ENCODE assay signal across 12 cellular contexts in the genomic region with DNA sequence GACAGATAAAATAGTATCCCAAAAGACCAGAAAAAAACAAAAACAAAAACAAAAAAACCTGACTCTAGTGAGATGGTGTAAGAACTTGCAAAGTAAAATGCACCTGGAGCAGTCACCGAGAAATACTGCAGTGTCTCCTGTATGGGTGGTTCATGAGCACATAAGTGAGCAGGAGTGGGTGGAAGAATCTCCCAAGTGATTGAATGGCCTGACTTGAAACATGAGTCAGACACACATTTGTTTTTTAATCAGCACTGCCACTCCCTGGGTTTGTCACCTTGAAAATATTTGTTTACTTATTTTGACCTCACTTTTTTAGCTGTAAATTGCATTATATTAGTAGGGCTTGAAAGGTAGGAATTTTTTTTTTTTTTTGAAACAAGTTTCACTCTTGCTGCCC. TPM values are rescaled to one million over a fixed set of nuclear protein-coding genes. Genes with fewer than 3 reads are reported as not detected.
DNase-seq lines count a peak whose midpoint lies in the region; ATAC-seq and TF ChIP-seq lines count a peak whose summit lies in the region.
"Had no signal": no experiment of that assay in that cellular context is flagged by ENCODE, and none has a peak within 500 bp of the region (broad histone marks: within the 10 kb centered on the region; RNA-seq: fewer than 3 reads in every experiment).

No MANE protein-coding gene starts in this region.

- TF ChIP-seq CTCF in suprapubic skin (IDR thresholded peaks at IDR 0.05), result no peak

- H3K27me3 ChIP-seq in suprapubic skin (no peaks in the 10 kb centered on the region), H7 (ENCODE audit: control insufficient read depth, insufficient read depth, low read length) (no peaks in the 10 kb centered on the region), right cardiac atrium (ENCODE audit: control insufficient read depth, insufficient read depth) (no peaks in the 10 kb centered on the region)

- H3K9me3 ChIP-seq in suprapubic skin, result peaks cover 3% of the 10 kb centered on the region
- H3K9me3 ChIP-seq in right cardiac atrium (ENCODE audit: control insufficient read depth, low read length), result no peaks in the 10 kb centered on the region

- peaks cover 60% of the 10 kb centered on the region for H3K4me1 Mint-ChIP-seq in activated naive CD4-positive, alpha-beta T cell treated with anti-CD3 and anti-CD28 coated beads, Interleukin-2, amount 50 U/mL, for 24 hours
- H3K4me1 Mint-ChIP-seq in activated T-helper 2 cell treated with anti-CD3 and anti-CD28 coated beads, Interferon-gamma antibody, Interleukin-2, Interleukin-4, amounts not matched to agents 10 μg/mL and 5 μg/mL and 100 μg/mL, durations not matched to agents 14 hours and 24 hours and 36 hours (ENCODE audit: low read depth), result peaks cover 13% of the 10 kb centered on the region

- TF ChIP-seq POLR2A in suprapubic skin (IDR thresholded peaks at IDR 0.05), result no peak

- intact Hi-C loops in activated T-helper 2 cell treated with anti-CD3 and anti-CD28 coated beads, Interferon-gamma antibody, Interleukin-2, Interleukin-4, amounts not matched to agents 10 μg/mL and 5 μg/mL and 100 μg/mL, durations not matched to agents 14 hours and 24 hours and 36 hours (cut with micrococcal nuclease), result loop anchor here (2.0 to 10.0 kb wide), 3 partner anchors 61 to 219 kb away; a partner anchor contains a TSS
- intact Hi-C loops in right cardiac atrium (cut with DNase I), result no loop called here

- H3K36me3 ChIP-seq in suprapubic skin (peaks cover 31% of the 10 kb centered on the region), H7 (replicated peaks; ENCODE audit: control insufficient read depth, insufficient read depth, low read length) (peaks cover 14% of the 10 kb centered on the region)

- H3K4me1 ChIP-seq in suprapubic skin, result peaks cover 24% of the 10 kb centered on the region
- no peaks in the 10 kb centered on the region for H3K4me1 ChIP-seq in right cardiac atrium (ENCODE audit: control insufficient read depth, insufficient read depth, low read length)

- peaks cover 30% of the 10 kb centered on the region for H3K36me3 Mint-ChIP-seq in activated naive CD4-positive, alpha-beta T cell treated with anti-CD3 and anti-CD28 coated beads, Interleukin-2, amount 50 U/mL, for 24 hours
- peaks cover 21 to 72% of the 10 kb centered on the region in 2 donors for H3K36me3 Mint-ChIP-seq in activated naive CD4-positive, alpha-beta T cell treated with anti-CD3 and anti-CD28 coated beads, Interleukin-2, amount 50 U/mL, for 72 hours
- H3K36me3 Mint-ChIP-seq in activated T-helper 2 cell treated with anti-CD3 and anti-CD28 coated beads, Interferon-gamma antibody, Interleukin-2, Interleukin-4, amounts not matched to agents 10 μg/mL and 5 μg/mL and 100 μg/mL, durations not matched to agents 14 hours and 24 hours and 36 hours (ENCODE audit: low read depth), result peaks cover 71% of the 10 kb centered on the region

- H3K27ac Mint-ChIP-seq in activated naive CD4-positive, alpha-beta T cell treated with anti-CD3 and anti-CD28 coated beads, Interleukin-2, amount 50 U/mL, for 24 hours, result peak overlapping the region; percentile 59
- no peak overlapping the region for H3K27ac Mint-ChIP-seq in activated naive CD4-positive, alpha-beta T cell treated with anti-CD3 and anti-CD28 coated beads, Interleukin-2, amount 50 U/mL, for 72 hours
- no peak overlapping the region for H3K27ac Mint-ChIP-seq in activated T-helper 2 cell treated with anti-CD3 and anti-CD28 coated beads, Interferon-gamma antibody, Interleukin-2, Interleukin-4, amounts not matched to agents 10 μg/mL and 5 μg/mL and 100 μg/mL, durations not matched to agents 14 hours and 24 hours and 36 hours

- ATAC-seq in activated naive CD4-positive, alpha-beta T cell treated with anti-CD3 and anti-CD28 coated beads, Interleukin-2, amount 50 U/mL, for 72 hours, result no peak
- ATAC-seq in right cardiac atrium, result no peak

- DNase-seq in activated naive CD4-positive, alpha-beta T cell treated with anti-CD3 and anti-CD28 coated beads, Interleukin-2, amount 50 U/mL, for 72 hours (ENCODE audit: low spot score in 2 of 2), result no peak
- DNase-seq in activated T-helper 2 cell treated with anti-CD3 and anti-CD28 coated beads, Interferon-gamma antibody, Interleukin-2, Interleukin-4, amounts not matched to agents 10 μg/mL and 5 μg/mL and 100 μg/mL, durations not matched to agents 14 hours and 24 hours and 36 hours (ENCODE audit: low spot score), result no peak
- peak; percentile 39 for DNase-seq in iris pigment epithelial cell (ENCODE audit: low read depth)
- DNase-seq in suprapubic skin (ENCODE audit: low spot score in 2 of 2), result no peak
- no peak for DNase-seq in H7
- DNase-seq in right cardiac atrium, result no peak
- no peak for DNase-seq in glomerular visceral epithelial cell (ENCODE audit: extremely low spot score)
- DNase-seq: activated effector memory CD4-positive, alpha-beta T cell treated with anti-CD3 and anti-CD28 coated beads, Interleukin-2, amount 50 U/mL, for 16 hours; cerebellar nuclear complex; DMS53 had no signal

- TF ChIP-seq EP300 in suprapubic skin (IDR thresholded peaks at IDR 0.05), result no peak

- H3K27ac ChIP-seq in suprapubic skin (peak overlapping the region; percentile 56), right cardiac atrium (ENCODE audit: low read length) (no peak overlapping the region)

- H3K4me3 Mint-ChIP-seq in activated naive CD4-positive, alpha-beta T cell treated with anti-CD3 and anti-CD28 coated beads, Interleukin-2, amount 50 U/mL, for 24 hours, result peak overlapping the region; percentile 70
- peak overlapping the region; percentile 8 for H3K4me3 Mint-ChIP-seq in activated T-helper 2 cell treated with anti-CD3 and anti-CD28 coated beads, Interferon-gamma antibody, Interleukin-2, Interleukin-4, amounts not matched to agents 10 μg/mL and 5 μg/mL and 100 μg/mL, durations not matched to agents 14 hours and 24 hours and 36 hours (ENCODE audit: low read depth)

- 80% methylated on average over 1 of the region's 1 CpG for WGBS in suprapubic skin
- WGBS in right cardiac atrium, result 93% methylated on average over 1 of the region's 1 CpG

- no peaks in the 10 kb centered on the region for H3K27me3 Mint-ChIP-seq in activated naive CD4-positive, alpha-beta T cell treated with anti-CD3 and anti-CD28 coated beads, Interleukin-2, amount 50 U/mL, for 24 hours
- H3K27me3 Mint-ChIP-seq in activated T-helper 2 cell treated with anti-CD3 and anti-CD28 coated beads, Interferon-gamma antibody, Interleukin-2, Interleukin-4, amounts not matched to agents 10 μg/mL and 5 μg/mL and 100 μg/mL, durations not matched to agents 14 hours and 24 hours and 36 hours (ENCODE audit: low read depth), result no peaks in the 10 kb centered on the region
- H3K27me3 Mint-ChIP-seq: memory B cell had no signal

- no peaks in the 10 kb centered on the region for H3K9me3 Mint-ChIP-seq in activated naive CD4-positive, alpha-beta T cell treated with anti-CD3 and anti-CD28 coated beads, Interleukin-2, amount 50 U/mL, for 24 hours
- peaks cover 0 to 18% of the 10 kb centered on the region in 2 donors for H3K9me3 Mint-ChIP-seq in activated naive CD4-positive, alpha-beta T cell treated with anti-CD3 and anti-CD28 coated beads, Interleukin-2, amount 50 U/mL, for 72 hours
- H3K9me3 Mint-ChIP-seq in activated T-helper 2 cell treated with anti-CD3 and anti-CD28 coated beads, Interferon-gamma antibody, Interleukin-2, Interleukin-4, amounts not matched to agents 10 μg/mL and 5 μg/mL and 100 μg/mL, durations not matched to agents 14 hours and 24 hours and 36 hours, result peaks cover 31% of the 10 kb centered on the region
- H3K9me3 Mint-ChIP-seq: memory B cell had no signal

- H3K4me3 ChIP-seq in suprapubic skin (no peak overlapping the region), H7 (ENCODE audit: insufficient read depth, low read depth, low read length) (no peak overlapping the region), right cardiac atrium (ENCODE audit: low read length) (no peak overlapping the region)

RNA-seq across cellular contexts. Expression of a gene that starts 2.0 kb away (rescaled TPM):
- 10 to 100 TPM; 21.3 to 26.0 TPM for total RNA-seq in activated naive CD4-positive, alpha-beta T cell treated with anti-CD3 and anti-CD28 coated beads, Interleukin-2, amount 50 U/mL, for 72 hours
- total RNA-seq in activated T-helper 2 cell treated with anti-CD3 and anti-CD28 coated beads, Interferon-gamma antibody, Interleukin-2, Interleukin-4, amounts not matched to agents 10 μg/mL and 5 μg/mL and 100 μg/mL, durations not matched to agents 14 hours and 24 hours and 36 hours, result 15.6 and 16.0 TPM in 2 replicates
- total RNA-seq in suprapubic skin (10 to 100 TPM; 18.6 to 50.1 (median 37.9) TPM), right cardiac atrium (10 to 100 TPM in 1 of 4 donors, 1 to 10 TPM in 3; 8.0 to 12.5 (median 9.5) TPM)
- 2.6 and 5.2 TPM in 2 replicates for total RNA-seq in H7 (2014; rRNA removed; shearing (Covaris generic))
- 6.2 TPM for polyA plus RNA-seq in right cardiac atrium
